8 cellular contexts compared by ENCODE assay signal in the genomic region with DNA sequence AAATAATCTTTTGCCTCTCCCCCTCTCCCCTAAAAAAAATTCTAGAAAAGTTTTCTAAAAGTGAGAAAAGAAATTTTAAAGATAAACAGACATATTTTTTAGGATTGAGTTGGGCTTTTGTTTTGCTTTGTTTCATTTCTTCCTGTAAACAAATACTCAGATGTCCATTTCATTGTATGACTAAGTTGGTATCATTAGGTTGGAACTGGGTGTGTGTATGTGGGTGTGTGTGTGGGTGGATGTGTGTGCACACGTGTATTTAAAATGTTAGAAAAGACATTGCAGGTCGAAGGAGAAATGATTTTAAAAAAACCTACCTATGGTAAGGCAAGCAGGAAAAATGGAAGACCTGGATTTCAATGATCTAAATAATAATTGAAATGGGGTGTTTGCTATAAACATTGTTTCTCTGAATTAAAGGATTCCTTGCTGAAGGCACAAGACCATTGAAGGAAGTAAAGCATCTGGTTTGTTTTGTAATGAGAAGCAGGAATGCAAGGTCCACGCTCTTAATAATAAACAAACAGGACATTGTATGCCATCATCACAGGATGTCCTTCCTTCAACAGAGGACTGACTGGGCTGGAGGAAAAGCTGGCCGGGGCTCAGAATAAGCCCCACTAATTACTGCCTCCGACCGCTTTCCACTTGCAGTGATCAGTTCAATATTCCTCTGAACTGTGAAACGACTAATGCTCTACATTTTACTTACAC. TPM values are rescaled to one million over a fixed set of nuclear protein-coding genes. Genes with fewer than 3 reads are reported as not detected.
DNase-seq lines count a peak whose midpoint lies in the region; ATAC-seq and TF ChIP-seq lines count a peak whose summit lies in the region.

No MANE protein-coding gene starts in this region.

- WGBS in adrenal gland, 4 donors: 26 to 35% (median 32%) methylated on average over 7 of the region's 7 CpGs

- ATAC-seq in HG02870 (IDR thresholded peaks at IDR 0.05; ENCODE audit: unreplicated experiment): no peak

- H3K27ac ChIP-seq in effector memory CD4-positive, alpha-beta T cell (ENCODE audit: insufficient read depth, low read length, poor library complexity, severe bottlenecking): no peak overlapping the region
- H3K27ac ChIP-seq in neutrophil: peak overlapping the region; percentile 90
- peak overlapping the region in 2 of 5 donors; percentile 70 to 79 for H3K27ac ChIP-seq in adrenal gland

- H3K36me3 ChIP-seq in effector memory CD4-positive, alpha-beta T cell (ENCODE audit: control insufficient read depth, insufficient read depth, low read length): no peaks in the 10 kb centered on the region
- H3K36me3 ChIP-seq in neutrophil (peaks cover 10% of the 10 kb centered on the region), adrenal gland (replicated peaks in 1 of 2) (no peaks in the 10 kb centered on the region)

- peak; percentile 74 for DNase-seq in EH (ENCODE audit: low read depth)
- DNase-seq in NCI-H82 treated with DMSO at 0.1 percent for 48 hours (lab: John Stamatoyannopoulos, UW; ENCODE audit: unreplicated experiment): peak; percentile 15
- DNase-seq in effector memory CD4-positive, alpha-beta T cell: no peak
- DNase-seq in NCI-H128 (lab: John Stamatoyannopoulos, UW; ENCODE audit: unreplicated experiment): no peak
- DNase-seq in OCI-M2 (lab: John Stamatoyannopoulos, UW; ENCODE audit: unreplicated experiment): no peak
- no peak for DNase-seq in adrenal gland

- H3K4me1 ChIP-seq in effector memory CD4-positive, alpha-beta T cell (ENCODE audit: control insufficient read depth, insufficient read depth, low read length, poor library complexity, severe bottlenecking): peaks cover 60% of the 10 kb centered on the region
- peaks cover 45 to 48% of the 10 kb centered on the region in 2 experiments for H3K4me1 ChIP-seq in neutrophil (ENCODE audit: control insufficient read depth in 1 of 2, insufficient read depth in 1 of 2, low read depth in 1 of 2, low read length in 1 of 2)
- peaks cover 10 to 17% of the 10 kb centered on the region in 2 donors for H3K4me1 ChIP-seq in adrenal gland (replicated peaks in 1 of 2)

- TF ChIP-seq POLR2A in adrenal gland (IDR thresholded peaks at IDR 0.05): no peak

- H3K27me3 ChIP-seq in effector memory CD4-positive, alpha-beta T cell (replicated peaks; ENCODE audit: control insufficient read depth, insufficient read depth, low read length, poor library complexity, severe bottlenecking): no peaks in the 10 kb centered on the region
- H3K27me3 ChIP-seq in neutrophil: no peaks in the 10 kb centered on the region
- H3K27me3 ChIP-seq in adrenal gland: peaks cover 48% of the 10 kb centered on the region

- intact Hi-C loops in adrenal gland (cut with DNase I): no loop called here

- TF ChIP-seq CTCF in neutrophil (IDR thresholded peaks at IDR 0.05) (no peak), adrenal gland (IDR thresholded peaks at IDR 0.05) (no peak)

- peak overlapping the region; percentile 69 for H3K4me3 ChIP-seq in effector memory CD4-positive, alpha-beta T cell (ENCODE audit: insufficient read depth, low read depth, low read length, poor library complexity, severe bottlenecking)
- H3K4me3 ChIP-seq in neutrophil (ENCODE audit: low read depth in 1 of 2, low read length in 1 of 2) (peak overlapping the region; percentile 75 to 76), adrenal gland (peak overlapping the region in 1 of 4 donors; percentile 54)

- no peaks in the 10 kb centered on the region for H3K9me3 ChIP-seq in effector memory CD4-positive, alpha-beta T cell (ENCODE audit: control insufficient read depth, low read length)
- H3K9me3 ChIP-seq in neutrophil (no peaks in the 10 kb centered on the region), adrenal gland (replicated peaks in 1 of 3) (no peaks in the 10 kb centered on the region)

RNA-seq across cellular contexts. Expression of a gene that starts 1.0 kb away (rescaled TPM):
- total RNA-seq in adrenal gland: 1 to 10 TPM; 1.6 to 7.5 (median 3.9) TPM
- polyA plus RNA-seq in adrenal gland: 1 to 10 TPM in 2 of 3 donors, under 1 TPM in 1; 0.40 to 4.1 (median 1.1) TPM

Comparison
In these comparisons a context has a peak if more than half of its experiments do, and no peak if none do; other contexts are left out.
1. DNase-seq: peak in EH (single experiment) and NCI-H82 treated with DMSO at 0.1 percent for 48 hours (single experiment); none in effector memory CD4-positive, alpha-beta T cell (0 of 3), NCI-H128 (single experiment), OCI-M2 (single experiment) and adrenal gland (0 of 7).